In genomic region chr15:37134699-37135131, GRCh38 we compare ENCODE assay signal across 8 cellular contexts. TPM values are rescaled to one million over a fixed set of nuclear protein-coding genes. Genes with fewer than 3 reads are reported as not detected.
DNase-seq lines count a peak whose midpoint lies in the region; ATAC-seq and TF ChIP-seq lines count a peak whose summit lies in the region.

No MANE protein-coding gene starts in this region.

- no peaks in the 10 kb centered on the region for H3K4me1 ChIP-seq in lung (ENCODE audit: control insufficient read depth in 2 of 2, insufficient read depth in 2 of 2, low read length in 2 of 2)

- intact Hi-C loops in natural killer cell (cut with micrococcal nuclease) = no loop called here

- no peaks in the 10 kb centered on the region for H3K27me3 ChIP-seq in lung (ENCODE audit: control insufficient read depth, insufficient read depth)

- no peak overlapping the region for H3K4me3 ChIP-seq in lung

- no peaks in the 10 kb centered on the region for H3K9me3 ChIP-seq in lung (ENCODE audit: control insufficient read depth in 2 of 2, insufficient read depth in 1 of 2, low read length in 1 of 2)

- H3K4me3 Mint-ChIP-seq in natural killer cell = no peak overlapping the region

- H3K27me3 Mint-ChIP-seq in natural killer cell (ENCODE audit: low read depth in 2 of 2) = peaks cover 2 to 12% of the 10 kb centered on the region in 2 donors

- peak; percentile 77 for ATAC-seq in lung (ENCODE audit: insufficient read depth, low FRiP score)
- ATAC-seq in natural killer cell = no peak
- no peak for ATAC-seq in HG03039 (IDR thresholded peaks at IDR 0.05; ENCODE audit: unreplicated experiment)

- no peak overlapping the region for H3K27ac Mint-ChIP-seq in natural killer cell

- no peaks in the 10 kb centered on the region for H3K36me3 ChIP-seq in lung (ENCODE audit: control insufficient read depth in 2 of 2, insufficient read depth in 2 of 2, low read length in 2 of 2)

- DNase-seq in NCI-H345 (lab: John Stamatoyannopoulos, UW) (peak; percentile 22), NCI-H345 treated with DMSO at 0.1 percent for 48 hours (lab: John Stamatoyannopoulos, UW; ENCODE audit: unreplicated experiment) (no peak), NCI-H1694 (lab: John Stamatoyannopoulos, UW) (peak; percentile 6), cerebellum (ENCODE audit: low spot score) (peak; percentile 12), lung (ENCODE audit: low spot score) (no peak), SHP77 treated with DMSO at 0.1 percent for 48 hours (lab: John Stamatoyannopoulos, UW) (no peak), natural killer cell (no peak)

- no peaks in the 10 kb centered on the region for H3K4me1 Mint-ChIP-seq in natural killer cell

- 36 to 41% methylated on average over 3 of the region's 3 CpGs for WGBS in lung, 2 donors

- H3K9me3 Mint-ChIP-seq in natural killer cell = peaks cover 0 to 3% of the 10 kb centered on the region in 2 donors

- peak; percentile 44 for TF ChIP-seq CTCF in lung (IDR thresholded peaks at IDR 0.05; ENCODE audit: control extremely low read depth, extremely low read depth)
- TF ChIP-seq CTCF in natural killer cell (IDR thresholded peaks at IDR 0.05) = no peak

- H3K36me3 Mint-ChIP-seq in natural killer cell = no peaks in the 10 kb centered on the region

- H3K27ac ChIP-seq in lung (ENCODE audit: low read depth in 1 of 2, low read length in 1 of 2) = no peak overlapping the region

RNA-seq across cellular contexts. Expression of gene MEIS2, which starts 34.4 kb away (rescaled TPM):
- total RNA-seq in cerebellum (40.8 TPM), lung (10 to 100 TPM; 18.9 to 47.5 TPM), natural killer cell (under 1 TPM in 1 of 3 donors, not detected in 2; 0.35 TPM)
- polyA plus RNA-seq in lung = 1 to 10 TPM; 5.6 to 8.4 TPM

Comparison
In these comparisons a context has a peak if more than half of its experiments do, and no peak if none do; other contexts are left out.
1. DNase-seq: peak in NCI-H345 (single experiment), NCI-H1694 (single experiment) and cerebellum (single experiment); none in NCI-H345 treated with DMSO at 0.1 percent for 48 hours (single experiment), lung (single experiment), SHP77 treated with DMSO at 0.1 percent for 48 hours (single experiment) and natural killer cell (single experiment).
2. RNA of gene MEIS2, which starts 34.4 kb away (total RNA-seq): 18.9 to 47.5 TPM in lung and 40.8 TPM in cerebellum (single experiment); 0.35 TPM in natural killer cell; every median in the first group is over 10 times any median in the second.